13 cellular contexts compared by ENCODE assay signal in the genomic region with DNA sequence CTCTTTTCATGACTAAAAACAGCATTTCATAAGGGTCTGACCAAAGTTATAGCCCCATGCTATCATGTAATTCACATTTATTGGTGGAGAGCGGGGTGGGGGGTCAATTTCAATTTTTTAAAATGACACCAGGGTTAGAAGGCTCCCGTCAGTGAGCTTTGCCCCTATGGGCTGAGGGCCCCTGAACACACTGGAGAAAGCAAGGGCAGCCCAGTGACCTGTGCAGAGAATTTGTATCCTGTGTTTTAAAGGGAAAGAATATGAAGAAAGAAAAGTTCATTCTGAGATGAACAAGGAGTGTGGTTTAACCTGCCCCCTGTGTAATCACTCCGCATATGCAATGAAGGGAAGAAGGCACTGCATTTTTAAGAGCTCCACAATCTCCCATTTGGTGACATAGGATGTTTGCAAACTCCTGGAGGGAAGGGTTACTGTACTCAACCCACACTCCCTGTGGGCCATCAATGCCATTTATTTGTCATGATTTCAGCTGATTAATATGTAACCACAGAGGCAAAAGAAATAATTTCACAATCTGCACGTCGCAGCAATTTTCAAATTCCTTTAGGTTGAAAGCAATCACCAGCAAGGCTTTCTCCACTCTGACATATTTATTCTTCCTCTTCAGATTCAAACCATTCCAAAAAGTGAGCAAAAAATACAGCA.
DNase-seq lines count a peak whose midpoint lies in the region; ATAC-seq lines count a peak whose summit lies in the region.
"Had no signal": no experiment of that assay in that cellular context is flagged by ENCODE, and none has a peak within 500 bp of the region (broad histone marks: within the 10 kb centered on the region; RNA-seq: fewer than 3 reads in every experiment).

No MANE protein-coding gene starts in this region.

- peak overlapping the region; percentile 1; the same call in 1 of the 2 replicates for H3K9ac ChIP-seq in iPS-20b (ENCODE audit: low read depth, low read length)

- no peak overlapping the region for H3K27ac ChIP-seq in iPS-20b (ENCODE audit: low read length)
- H3K27ac ChIP-seq: C4-2B, epithelial cell of prostate had no signal

- no peaks in the 10 kb centered on the region for H3K9me3 ChIP-seq in iPS-20b (ENCODE audit: insufficient read depth, low read depth, low read length)

- no peaks in the 10 kb centered on the region for H3K36me3 ChIP-seq in iPS-20b (ENCODE audit: insufficient read depth, low read depth, low read length)

- no peak for ATAC-seq in GM21423 (IDR thresholded peaks at IDR 0.05; ENCODE audit: unreplicated experiment)
- ATAC-seq: T-helper 17 cell had no signal

- no peaks in the 10 kb centered on the region for H3K27me3 ChIP-seq in iPS-20b (ENCODE audit: insufficient read depth, low read length)

- H3K4me1 ChIP-seq in iPS-20b (ENCODE audit: insufficient read depth, low read length), result peaks cover 13% of the 10 kb centered on the region; the same call in 1 of the 2 replicates

- peak; percentile 47 for DNase-seq in ELR (ENCODE audit: low read depth)
- peak; percentile 79 for DNase-seq in amniotic epithelial cell (ENCODE audit: low read depth)
- DNase-seq in renal cortical epithelial cell (ENCODE audit: low read depth), result peak; percentile 67
- no peak for DNase-seq in activated gamma-delta T cell (lab: John Stamatoyannopoulos, UW)
- DNase-seq in SW 1271 (lab: John Stamatoyannopoulos, UW), result no peak
- DNase-seq in cortex of kidney (lab: John Stamatoyannopoulos, UW), result no peak
- DNase-seq: activated CD4-positive, alpha-beta T cell treated with anti-CD3 and anti-CD28 coated beads, Interleukin-2, amount 10 ng/mL, durations not matched to agents 7 days and 5 days; NCI-H1092; T-helper 17 cell had no signal

- H3K4me3 ChIP-seq in iPS-20b (ENCODE audit: low read length), result no peak overlapping the region

Comparison
In these comparisons a context has a peak if more than half of its experiments do, and no peak if none do; other contexts are left out.
1. DNase-seq: peak in ELR (single experiment), amniotic epithelial cell (single experiment) and renal cortical epithelial cell (single experiment); none in activated gamma-delta T cell (single experiment), SW 1271 (0 of 2) and cortex of kidney (single experiment).